8 cellular contexts compared by ENCODE assay signal in the genomic region with DNA sequence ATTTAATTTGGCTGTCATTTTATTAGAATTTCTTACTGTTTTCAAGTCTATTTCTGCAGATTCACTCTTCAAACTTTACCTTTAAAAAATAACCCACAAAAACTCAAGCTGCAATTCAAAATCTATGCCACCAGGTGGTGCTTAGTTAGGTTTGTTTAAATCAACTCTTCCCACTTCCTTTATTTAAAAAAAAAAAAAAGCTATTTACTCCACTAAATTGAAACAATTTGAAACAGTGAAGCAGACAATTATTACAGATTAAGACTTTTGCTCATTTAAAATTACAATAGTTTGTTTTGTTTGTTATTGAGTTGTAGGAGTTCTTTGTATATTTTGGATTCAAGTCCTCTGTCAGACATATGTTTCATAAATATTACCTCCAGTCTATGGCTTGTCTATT.
A peak's percentile ranks its signal among the peaks of the same experiment; 100 is the strongest.
DNase-seq lines count a peak whose midpoint lies in the region; ATAC-seq, FAIRE-seq and TF ChIP-seq lines count a peak whose summit lies in the region.

No MANE protein-coding gene starts in this region.

- TF ChIP-seq CTCF in mesothelial cell of epicardium (IDR thresholded peaks at IDR 0.05; ENCODE audit: unreplicated experiment): peak; percentile 86

- no peak for FAIRE-seq in H54 (lab: Jason Lieb, UNC)

- intact Hi-C loops in sciatic nerve (cut with DNase I): no loop called here

- no peak overlapping the region for H3K27ac Mint-ChIP-seq in mesothelial cell of epicardium

- no peaks in the 10 kb centered on the region for H3K4me1 Mint-ChIP-seq in mesothelial cell of epicardium

- H3K9me3 Mint-ChIP-seq in mesothelial cell of epicardium: peaks cover 18% of the 10 kb centered on the region

- H3K27me3 Mint-ChIP-seq in mesothelial cell of epicardium (ENCODE audit: low read depth): peaks cover 5% of the 10 kb centered on the region

- no peak for TF ChIP-seq POLR2A in H54 (IDR thresholded peaks at IDR 0.05; ENCODE audit: low read depth, low read length)

- no peak overlapping the region for H3K4me3 Mint-ChIP-seq in mesothelial cell of epicardium

- ATAC-seq in sciatic nerve: no peak
- no peak for ATAC-seq in HG03108 (IDR thresholded peaks at IDR 0.05; ENCODE audit: unreplicated experiment)

- H3K36me3 Mint-ChIP-seq in mesothelial cell of epicardium: no peaks in the 10 kb centered on the region

- DNase-seq in NCI-H1436 (lab: John Stamatoyannopoulos, UW) (peak; percentile 3), NCI-H1436 treated with DMSO at 0.1 percent for 48 hours (lab: John Stamatoyannopoulos, UW) (no peak), Kasumi-1 (lab: John Stamatoyannopoulos, UW) (peak; percentile 66 to 79), astrocyte of the hippocampus (ENCODE audit: low read depth, low spot score) (peak; percentile 54), mesothelial cell of epicardium (ENCODE audit: low spot score in 2 of 2, unreplicated experiment in 2 of 2) (no peak), sciatic nerve (ENCODE audit: low spot score) (no peak), H54 (ENCODE audit: insufficient read length, low spot score) (no peak)

Comparison
In these comparisons a context has a peak if more than half of its experiments do, and no peak if none do; other contexts are left out.
1. DNase-seq: peak in NCI-H1436 (single experiment), Kasumi-1 (2 of 2) and astrocyte of the hippocampus (single experiment); none in NCI-H1436 treated with DMSO at 0.1 percent for 48 hours (single experiment), mesothelial cell of epicardium (0 of 2), sciatic nerve (single experiment) and H54 (single experiment).